Comparison of ENCODE assay signal across 8 cellular contexts in the genomic region with DNA sequence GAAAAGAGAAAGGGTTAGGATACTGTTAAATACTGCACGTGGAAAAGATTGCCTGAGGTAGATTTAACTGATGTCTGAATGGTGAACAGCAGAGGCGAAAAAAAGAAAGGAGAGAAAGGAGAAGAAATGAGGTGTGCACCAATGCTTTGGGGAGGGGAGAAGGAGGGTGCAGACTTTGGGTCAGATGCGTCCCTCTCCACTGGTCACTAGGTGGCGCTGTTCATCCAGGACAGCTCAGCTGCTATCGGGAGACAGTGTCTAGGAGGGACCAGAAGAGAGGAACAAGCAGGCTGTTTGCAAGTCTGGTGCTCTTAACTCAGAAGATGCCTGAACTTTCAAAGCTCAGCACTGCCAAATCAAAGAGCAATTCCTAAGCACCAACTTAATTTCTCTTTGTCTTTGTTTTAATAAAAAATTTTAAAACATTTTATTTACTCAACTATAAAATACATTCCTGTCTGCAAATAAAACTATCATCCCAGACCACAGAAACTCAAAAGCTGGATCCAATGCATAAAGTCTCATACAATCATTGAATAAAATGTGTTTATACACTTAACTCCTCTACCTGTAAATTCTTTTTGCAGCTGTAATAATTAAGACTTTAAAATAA.
DNase-seq lines count a peak whose midpoint lies in the region; ATAC-seq lines count a peak whose summit lies in the region.

No MANE protein-coding gene starts in this region.

- ATAC-seq in GM21529 (IDR thresholded peaks at IDR 0.05; ENCODE audit: unreplicated experiment) (peak; percentile 93), Right ventricle myocardium superior (ENCODE audit: poor library complexity) (peak; percentile 82)

- H3K27me3 Mint-ChIP-seq in activated T-helper 2 cell treated with anti-CD3 and anti-CD28 coated beads, Interferon-gamma antibody, Interleukin-2, Interleukin-4, amounts not matched to agents 10 μg/mL and 5 μg/mL and 100 μg/mL, durations not matched to agents 14 hours and 24 hours and 36 hours (ENCODE audit: low read depth) = peaks cover 53% of the 10 kb centered on the region

- intact Hi-C loops in activated T-helper 2 cell treated with anti-CD3 and anti-CD28 coated beads, Interferon-gamma antibody, Interleukin-2, Interleukin-4, amounts not matched to agents 10 μg/mL and 5 μg/mL and 100 μg/mL, durations not matched to agents 14 hours and 24 hours and 36 hours (cut with micrococcal nuclease) = loop anchor here (1.0 kb wide), 3 partner anchors 56 to 227 kb away; no protein-coding TSS in a partner anchor
- intact Hi-C loops in Right ventricle myocardium superior (cut with DNase I) = loop anchor here (2.0 kb wide), 1 partner anchor 226 kb away; no protein-coding TSS in a partner anchor
- intact Hi-C loops in posterior vena cava (cut with DNase I) = loop anchor here in 1 of 2 donors (5.0 kb wide), 1 partner anchor 228 kb away; no protein-coding TSS in a partner anchor

- peaks cover 2% of the 10 kb centered on the region for H3K4me1 Mint-ChIP-seq in activated T-helper 2 cell treated with anti-CD3 and anti-CD28 coated beads, Interferon-gamma antibody, Interleukin-2, Interleukin-4, amounts not matched to agents 10 μg/mL and 5 μg/mL and 100 μg/mL, durations not matched to agents 14 hours and 24 hours and 36 hours (ENCODE audit: low read depth)

- H3K4me3 Mint-ChIP-seq in activated T-helper 2 cell treated with anti-CD3 and anti-CD28 coated beads, Interferon-gamma antibody, Interleukin-2, Interleukin-4, amounts not matched to agents 10 μg/mL and 5 μg/mL and 100 μg/mL, durations not matched to agents 14 hours and 24 hours and 36 hours (ENCODE audit: low read depth) = no peak overlapping the region

- no peaks in the 10 kb centered on the region for H3K9me3 Mint-ChIP-seq in activated T-helper 2 cell treated with anti-CD3 and anti-CD28 coated beads, Interferon-gamma antibody, Interleukin-2, Interleukin-4, amounts not matched to agents 10 μg/mL and 5 μg/mL and 100 μg/mL, durations not matched to agents 14 hours and 24 hours and 36 hours

- peak; percentile 82 for DNase-seq in ELR (ENCODE audit: low read depth)
- peak; percentile 49 for DNase-seq in KG1 (lab: John Stamatoyannopoulos, UW)
- peak; percentile 15 for DNase-seq in OCI-M2 (lab: John Stamatoyannopoulos, UW; ENCODE audit: unreplicated experiment)
- DNase-seq in activated T-helper 2 cell treated with anti-CD3 and anti-CD28 coated beads, Interferon-gamma antibody, Interleukin-2, Interleukin-4, amounts not matched to agents 10 μg/mL and 5 μg/mL and 100 μg/mL, durations not matched to agents 14 hours and 24 hours and 36 hours (ENCODE audit: low spot score) = peak; percentile 59
- peak; percentile 72 for DNase-seq in Right ventricle myocardium superior
- DNase-seq in posterior vena cava (ENCODE audit: low spot score) = peak; percentile 91
- DNase-seq in GOT3 (lab: John Stamatoyannopoulos, UW) = no peak

- H3K27ac Mint-ChIP-seq in activated T-helper 2 cell treated with anti-CD3 and anti-CD28 coated beads, Interferon-gamma antibody, Interleukin-2, Interleukin-4, amounts not matched to agents 10 μg/mL and 5 μg/mL and 100 μg/mL, durations not matched to agents 14 hours and 24 hours and 36 hours = no peak overlapping the region

- H3K36me3 Mint-ChIP-seq in activated T-helper 2 cell treated with anti-CD3 and anti-CD28 coated beads, Interferon-gamma antibody, Interleukin-2, Interleukin-4, amounts not matched to agents 10 μg/mL and 5 μg/mL and 100 μg/mL, durations not matched to agents 14 hours and 24 hours and 36 hours (ENCODE audit: low read depth) = no peaks in the 10 kb centered on the region
